In genomic region chr10:113108180-113108835, GRCh38 we compare ENCODE assay signal across 8 cellular contexts.
DNase-seq lines count a peak whose midpoint lies in the region; ATAC-seq, FAIRE-seq and TF ChIP-seq lines count a peak whose summit lies in the region.

No MANE protein-coding gene starts in this region.

- no peaks in the 10 kb centered on the region for H3K9me3 Mint-ChIP-seq in activated naive CD4-positive, alpha-beta T cell treated with anti-CD3 and anti-CD28 coated beads for 36 hours

- H3K4me1 Mint-ChIP-seq in activated naive CD4-positive, alpha-beta T cell treated with anti-CD3 and anti-CD28 coated beads for 36 hours (ENCODE audit: low read depth) = no peaks in the 10 kb centered on the region

- H3K27ac ChIP-seq in Karpas-422 (ENCODE audit: low read length) = no peak overlapping the region
- no peak overlapping the region for H3K27ac ChIP-seq in kidney (ENCODE audit: low read depth in 2 of 2, low read length in 2 of 2)
- peak overlapping the region in 1 of 4 donors; percentile 4 for H3K27ac ChIP-seq in sigmoid colon

- CTCF ChIA-PET in activated naive CD4-positive, alpha-beta T cell treated with anti-CD3 and anti-CD28 coated beads for 36 hours (lab: Charles Lee) = interaction anchor here (1.4 kb wide), 1 partner anchor 18 kb away, joined by 3 read pairs; no protein-coding TSS in a partner anchor

- 85 to 90% methylated on average over 15 of the region's 15 CpGs for WGBS in sigmoid colon, 2 donors

- H3K4me2 ChIP-seq in Karpas-422 (ENCODE audit: low read depth, low read length, poor library complexity, severe bottlenecking) = no peak overlapping the region

- H3K36me3 Mint-ChIP-seq in activated naive CD4-positive, alpha-beta T cell treated with anti-CD3 and anti-CD28 coated beads for 36 hours (ENCODE audit: low read depth) = no peaks in the 10 kb centered on the region

- no peak overlapping the region for H2AFZ ChIP-seq in Karpas-422 (ENCODE audit: low read length)

- no peak for TF ChIP-seq CTCF in kidney (IDR thresholded peaks at IDR 0.05; ENCODE audit: borderline replicate concordance, extremely low read depth, insufficient read depth)
- peak in 2 of 4 experiments; percentile 17 to 42 for TF ChIP-seq CTCF in sigmoid colon (IDR thresholded peaks at IDR 0.05)

- no peaks in the 10 kb centered on the region for H3K9me3 ChIP-seq in Karpas-422 (ENCODE audit: low read length)
- H3K9me3 ChIP-seq in kidney (ENCODE audit: control insufficient read depth in 1 of 2, low read length in 2 of 2) = no peaks in the 10 kb centered on the region
- no peaks in the 10 kb centered on the region for H3K9me3 ChIP-seq in sigmoid colon

- no peak overlapping the region for H3K27ac Mint-ChIP-seq in activated naive CD4-positive, alpha-beta T cell treated with anti-CD3 and anti-CD28 coated beads for 36 hours

- no peak for ATAC-seq in GM21786 (IDR thresholded peaks at IDR 0.05; ENCODE audit: unreplicated experiment)

- no peaks in the 10 kb centered on the region for H3K79me2 ChIP-seq in Karpas-422 (ENCODE audit: low read length)

- H3K27me3 Mint-ChIP-seq in activated naive CD4-positive, alpha-beta T cell treated with anti-CD3 and anti-CD28 coated beads for 36 hours (ENCODE audit: low read depth) = peaks cover 11% of the 10 kb centered on the region

- no peak overlapping the region for H3K4me3 Mint-ChIP-seq in activated naive CD4-positive, alpha-beta T cell treated with anti-CD3 and anti-CD28 coated beads for 36 hours

- H3K9ac ChIP-seq in Karpas-422 (ENCODE audit: low read length) (no peak overlapping the region), kidney (ENCODE audit: low read length in 2 of 2) (no peak overlapping the region)

- H3K36me3 ChIP-seq in Karpas-422 (ENCODE audit: insufficient read depth, low read length) (no peaks in the 10 kb centered on the region), kidney (ENCODE audit: control insufficient read depth in 1 of 2, insufficient read depth in 2 of 2, low read length in 2 of 2) (no peaks in the 10 kb centered on the region), sigmoid colon (no peaks in the 10 kb centered on the region)

- DNase-seq in CD1c-positive myeloid dendritic cell (ENCODE audit: extremely low spot score) (peak; percentile 51), Karpas-422 (peak; percentile 61), kidney (peak; percentile 47), KG1 (lab: John Stamatoyannopoulos, UW) (no peak), NCI-H187 (lab: John Stamatoyannopoulos, UW) (no peak), sigmoid colon (no peak)
- peak; percentile 53 for DNase-seq in activated naive CD4-positive, alpha-beta T cell treated with anti-CD3 and anti-CD28 coated beads for 36 hours

- no peak for TF ChIP-seq POLR2A in sigmoid colon (IDR thresholded peaks at IDR 0.05)

- no peaks in the 10 kb centered on the region for H4K20me1 ChIP-seq in Karpas-422 (ENCODE audit: insufficient read depth, low read depth, low read length)

- no peaks in the 10 kb centered on the region for H3K4me1 ChIP-seq in Karpas-422 (ENCODE audit: low read length)
- peaks cover 5 to 11% of the 10 kb centered on the region in 2 donors for H3K4me1 ChIP-seq in kidney (ENCODE audit: control insufficient read depth in 1 of 2, insufficient read depth in 1 of 2, low read depth in 1 of 2, low read length in 2 of 2)
- peaks cover 0 to 56% (median 53%) of the 10 kb centered on the region in 4 donors for H3K4me1 ChIP-seq in sigmoid colon

- FAIRE-seq in kidney (lab: Jason Lieb, UNC) = no peak

- intact Hi-C loops in activated naive CD4-positive, alpha-beta T cell treated with anti-CD3 and anti-CD28 coated beads for 36 hours (cut with micrococcal nuclease) = loop anchor here (1.0 to 5.0 kb wide), 3 partner anchors 387 to 633 kb away; no protein-coding TSS in a partner anchor
- intact Hi-C loops in kidney (cut with DNase I) = no loop called here
- intact Hi-C loops in sigmoid colon (cut with DNase I) = loop anchor here (5.0 kb wide), 1 partner anchor 46 kb away; no protein-coding TSS in a partner anchor

- TF ChIP-seq EP300 in sigmoid colon (IDR thresholded peaks at IDR 0.05) = no peak

- H3K4me3 ChIP-seq in Karpas-422 (ENCODE audit: low read length) (no peak overlapping the region), kidney (ENCODE audit: low read length in 2 of 2) (no peak overlapping the region), sigmoid colon (no peak overlapping the region)

- no peaks in the 10 kb centered on the region for H3K27me3 ChIP-seq in Karpas-422 (ENCODE audit: low read length)
- no peaks in the 10 kb centered on the region for H3K27me3 ChIP-seq in sigmoid colon

- H3K9me2 ChIP-seq in Karpas-422 (replicated peaks; ENCODE audit: insufficient read depth, low read length) = no peaks in the 10 kb centered on the region

Comparison
In these comparisons a context has a peak if more than half of its experiments do, and no peak if none do; other contexts are left out.
1. DNase-seq: peak in CD1c-positive myeloid dendritic cell (single experiment), Karpas-422 (single experiment), activated naive CD4-positive, alpha-beta T cell treated with anti-CD3 and anti-CD28 coated beads for 36 hours (single experiment) and kidney (single experiment); none in KG1 (single experiment), NCI-H187 (0 of 2) and sigmoid colon (single experiment).